In genomic region chr7:92135100-92135429, GRCh38 we compare ENCODE assay signal across 8 cellular contexts. TPM values are rescaled to one million over a fixed set of nuclear protein-coding genes. Genes with fewer than 3 reads are reported as not detected.
DNase-seq lines count a peak whose midpoint lies in the region; ATAC-seq and TF ChIP-seq lines count a peak whose summit lies in the region.

No MANE protein-coding gene starts in this region.

- intact Hi-C loops in left lung (cut with DNase I): no loop called here

- CTCF ChIA-PET in AG04450 (lab: Charles Lee): interaction anchor here (1.0 kb wide), 1 partner anchor 44 kb away, joined by 3 read pairs; the partner anchor contains the start of gene LRRD1

- DNase-seq in AG04450 (ENCODE audit: low read depth, low spot score): no peak
- peak; percentile 35 for DNase-seq in GM12865 (ENCODE audit: low read depth)
- peak; percentile 27 for DNase-seq in NCI-H774 (lab: John Stamatoyannopoulos, UW)
- peak in 29 of 61 donors; percentile 2 to 76 (median 35) for DNase-seq in caudate nucleus (lab: John Stamatoyannopoulos, UW)
- DNase-seq in left lung: no peak
- DNase-seq in suprapubic skin (ENCODE audit: low spot score in 2 of 2): no peak
- no peak for DNase-seq in activated gamma-delta T cell treated with Interleukin-2 at 50 U/mL for 16 hours

- TF ChIP-seq EP300 in suprapubic skin (IDR thresholded peaks at IDR 0.05): no peak

- peak overlapping the region; percentile 90 for H3K27ac ChIP-seq in AG04450 (ENCODE audit: low read depth, low read length)
- H3K27ac ChIP-seq in caudate nucleus (ENCODE audit: low read depth, low read length): peak overlapping the region; percentile 95
- H3K27ac ChIP-seq in left lung: peak overlapping the region; percentile 91 to 98
- peak overlapping the region; percentile 96 for H3K27ac ChIP-seq in suprapubic skin

- H3K27me3 ChIP-seq in AG04450 (ENCODE audit: control insufficient read depth, insufficient read depth, low read length) (no peaks in the 10 kb centered on the region), left lung (no peaks in the 10 kb centered on the region), suprapubic skin (no peaks in the 10 kb centered on the region)

- ATAC-seq in left lung (peak; percentile 7), HG03159 (IDR thresholded peaks at IDR 0.05; ENCODE audit: unreplicated experiment) (no peak)

- POLR2A ChIA-PET in AG04450 (lab: Yijun Ruan, JAX): interaction anchor here (1.0 kb wide), 1 partner anchor 44 kb away, joined by 3 read pairs; the partner anchor contains the start of gene LRRD1

- TF ChIP-seq POLR2A in suprapubic skin (IDR thresholded peaks at IDR 0.05): no peak

- 4% methylated on average over 12 of the region's 12 CpGs for WGBS in suprapubic skin

- H3K4me3 ChIP-seq in AG04450 (ENCODE audit: low read depth, low read length): peak overlapping the region; percentile 89
- peak overlapping the region; percentile 90 for H3K4me3 ChIP-seq in GM12865 (ENCODE audit: low read depth, low read length)
- peak overlapping the region; percentile 93 to 100 for H3K4me3 ChIP-seq in left lung
- peak overlapping the region; percentile 98 for H3K4me3 ChIP-seq in suprapubic skin

- H3K9me3 ChIP-seq in AG04450 (ENCODE audit: control insufficient read depth, insufficient read depth, low read length) (no peaks in the 10 kb centered on the region), left lung (no peaks in the 10 kb centered on the region), suprapubic skin (no peaks in the 10 kb centered on the region)

- H3K36me3 ChIP-seq in left lung (peaks cover 0 to 4% of the 10 kb centered on the region in 2 donors), suprapubic skin (no peaks in the 10 kb centered on the region)

- H3K4me1 ChIP-seq in left lung (peaks cover 0 to 34% of the 10 kb centered on the region in 2 donors), suprapubic skin (peaks cover 31% of the 10 kb centered on the region)

- no peak for TF ChIP-seq CTCF in AG04450 (IDR thresholded peaks at IDR 0.05; ENCODE audit: low read depth, low read length)
- TF ChIP-seq CTCF in GM12865 (IDR thresholded peaks at IDR 0.05; ENCODE audit: insufficient read depth, low read depth, low read length, missing control alignments): no peak
- no peak for TF ChIP-seq CTCF in left lung (IDR thresholded peaks at IDR 0.05)
- no peak for TF ChIP-seq CTCF in suprapubic skin (IDR thresholded peaks at IDR 0.05)

RNA-seq across cellular contexts. Expression of gene CYP51A1, which starts 0.8 kb away (rescaled TPM):
- polyA plus RNA-seq in AG04450 (2011; rRNA removed): 9.1 and 12.3 TPM in 2 replicates
- polyA minus RNA-seq in AG04450 (2011; rRNA and poly(A)+ RNA removed): 8.1 and 13.2 TPM in 2 replicates
- total RNA-seq in left lung (100 to 1,000 TPM; 122 to 271 TPM), suprapubic skin (10 to 100 TPM; 18.1 to 88.0 (median 52.2) TPM)

RNA-seq across cellular contexts. Expression of gene LRRD1, which starts 43.9 kb away (rescaled TPM):
- not detected in 2 replicates for polyA plus RNA-seq in AG04450 (2011; rRNA removed)
- not detected in 2 replicates for polyA minus RNA-seq in AG04450 (2011; rRNA and poly(A)+ RNA removed)
- total RNA-seq in left lung (under 1 TPM in 1 of 2 donors, not detected in 1; 0.09 TPM), suprapubic skin (under 1 TPM in 1 of 4 donors, not detected in 3; 0.29 TPM)

Comparison
In these comparisons a context has a peak if more than half of its experiments do, and no peak if none do; other contexts are left out.
1. DNase-seq: peak in GM12865 (single experiment) and NCI-H774 (single experiment); none in AG04450 (single experiment), left lung (0 of 2), suprapubic skin (0 of 2) and activated gamma-delta T cell treated with Interleukin-2 at 50 U/mL for 16 hours (single experiment).
2. Peak in every context shown above with its lines, with median percentiles within 50 percentile points of each other: H3K27ac ChIP-seq and H3K4me3 ChIP-seq.